Comparison of ENCODE assay signal across 8 cellular contexts in the genomic region with DNA sequence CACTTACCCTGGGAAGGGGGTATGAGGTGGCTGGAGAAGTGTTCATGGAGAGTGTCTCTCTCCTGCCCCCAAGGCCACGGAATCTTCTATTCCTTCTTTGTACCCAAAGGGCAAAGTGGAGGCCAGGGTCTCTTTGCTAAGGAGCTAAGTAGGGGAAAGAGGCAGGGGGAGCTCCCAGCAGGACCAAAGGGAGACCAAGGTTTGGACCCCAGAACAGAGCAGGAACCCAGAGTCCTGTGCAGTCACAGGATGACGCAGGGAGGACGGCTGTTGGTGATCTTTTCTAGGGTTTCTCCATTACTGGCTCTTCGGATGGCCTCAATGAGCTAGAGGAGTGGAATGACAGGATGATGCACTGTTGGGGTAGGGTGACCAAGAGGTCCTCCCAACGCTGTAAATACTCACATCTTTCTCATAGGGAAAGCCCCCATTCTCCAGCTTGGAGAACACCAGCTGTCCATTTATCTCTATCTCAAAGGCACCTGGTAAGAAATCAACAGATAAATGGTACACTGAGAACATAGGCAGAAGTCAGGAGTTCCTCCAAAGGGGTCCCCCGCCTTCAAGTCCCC. TPM values are rescaled to one million over a fixed set of nuclear protein-coding genes. Genes with fewer than 3 reads are reported as not detected.
DNase-seq lines count a peak whose midpoint lies in the region; ATAC-seq and TF ChIP-seq lines count a peak whose summit lies in the region.

No MANE protein-coding gene starts in this region.

- peaks cover 26% of the 10 kb centered on the region for H3K4me1 Mint-ChIP-seq in central memory CD8-positive, alpha-beta T cell
- peaks cover 28 to 45% (median 37%) of the 10 kb centered on the region in 3 donors for H3K4me1 Mint-ChIP-seq in naive B cell

- peak overlapping the region; percentile 87 for H3K27ac Mint-ChIP-seq in central memory CD8-positive, alpha-beta T cell (ENCODE audit: low read depth)
- peak overlapping the region; percentile 84 to 97 (median 92) for H3K27ac Mint-ChIP-seq in naive B cell

- H3K4me3 Mint-ChIP-seq in central memory CD8-positive, alpha-beta T cell: peak overlapping the region; percentile 85
- peak overlapping the region; percentile 85 to 97 (median 92) for H3K4me3 Mint-ChIP-seq in naive B cell

- H3K9ac ChIP-seq in HUES64 (ENCODE audit: low read depth, low read length): peak overlapping the region; percentile 75

- no peaks in the 10 kb centered on the region; the same call in none of the 2 replicates for H3K4me1 ChIP-seq in HUES64 (ENCODE audit: insufficient read depth, low read length)

- no peaks in the 10 kb centered on the region for H3K27me3 ChIP-seq in AG04450 (ENCODE audit: control insufficient read depth, insufficient read depth, low read length)
- H3K27me3 ChIP-seq in HUES64 (ENCODE audit: insufficient read depth, low read length): no peaks in the 10 kb centered on the region

- CTCF ChIA-PET in AG04450 (lab: Charles Lee): interaction anchor here (0.6 to 3.1 kb wide), 20 partner anchors 10 to 199 kb away, joined by 3 to 20 read pairs (median 5); partner anchors contain the start of genes ERBB2 and PGAP3

- peak overlapping the region; percentile 86 for H3K4me3 ChIP-seq in AG04450 (ENCODE audit: low read depth, low read length)
- peak overlapping the region; percentile 71 for H3K4me3 ChIP-seq in HUES64 (ENCODE audit: low read length)

- H3K9me3 ChIP-seq in AG04450 (ENCODE audit: control insufficient read depth, insufficient read depth, low read length) (no peaks in the 10 kb centered on the region; the same call in 1 of the 2 replicates), HUES64 (ENCODE audit: insufficient read depth, low read depth, low read length) (no peaks in the 10 kb centered on the region)

- no peak for TF ChIP-seq CTCF in AG04450 (IDR thresholded peaks at IDR 0.05; ENCODE audit: low read depth, low read length)

- H3K36me3 Mint-ChIP-seq in central memory CD8-positive, alpha-beta T cell (ENCODE audit: insufficient read depth): peaks cover 20% of the 10 kb centered on the region
- H3K36me3 Mint-ChIP-seq in naive B cell: peaks cover 0 to 5% of the 10 kb centered on the region in 2 donors

- no peaks in the 10 kb centered on the region for H3K9me3 Mint-ChIP-seq in central memory CD8-positive, alpha-beta T cell
- peaks cover 0 to 2% (median 0%) of the 10 kb centered on the region in 7 donors for H3K9me3 Mint-ChIP-seq in naive B cell

- 81% methylated on average over 6 of the region's 6 CpGs for WGBS in HUES64

- no peaks in the 10 kb centered on the region for H3K27me3 Mint-ChIP-seq in central memory CD8-positive, alpha-beta T cell
- H3K27me3 Mint-ChIP-seq in naive B cell: no peaks in the 10 kb centered on the region

- H3K27ac ChIP-seq in AG04450 (ENCODE audit: low read depth, low read length) (no peak overlapping the region), HUES64 (ENCODE audit: low read depth, low read length) (peak overlapping the region; percentile 72; the same call in 1 of the 2 replicates)

- POLR2A ChIA-PET in AG04450 (lab: Yijun Ruan, JAX): interaction anchor here (0.6 to 1.9 kb wide), 9 partner anchors 11 to 507 kb away, joined by 3 to 9 read pairs (median 5); partner anchors contain the start of genes ERBB2, PGAP3 and PSMD3

- H3K36me3 ChIP-seq in HUES64 (ENCODE audit: insufficient read depth, low read length): peaks cover 45% of the 10 kb centered on the region

- no peak for ATAC-seq in central memory CD8-positive, alpha-beta T cell (replicated peaks; ENCODE audit: extremely low read depth, poor library complexity, severe bottlenecking)
- ATAC-seq in naive B cell (ENCODE audit: low read depth in 2 of 2): no peak
- no peak for ATAC-seq in GM18867 (IDR thresholded peaks at IDR 0.05; ENCODE audit: unreplicated experiment)

- DNase-seq in AG04450 (ENCODE audit: low read depth, low spot score) (no peak), naive B cell (no peak), NCI-H748 treated with DMSO at 0.1 percent for 48 hours (lab: John Stamatoyannopoulos, UW) (no peak), SIG-M5 treated with dmso at 0.1 percent for 504 hours (lab: John Stamatoyannopoulos, UW; ENCODE audit: unreplicated experiment) (no peak)
- no peak for DNase-seq in central memory CD8-positive, alpha-beta T cell (ENCODE audit: low spot score in 2 of 2)
- DNase-seq in activated CD8-positive, alpha-beta memory T cell treated with anti-CD3 and anti-CD28 coated beads, Interleukin-2, amount 50 U/mL, for 48 hours: no peak

RNA-seq across cellular contexts. Expression of gene MIEN1, which starts 1.0 kb away (rescaled TPM):
- polyA plus RNA-seq in AG04450 (2011; rRNA removed) (31.9 and 45.4 TPM in 2 replicates), naive B cell (ENCODE audit: low read depth in 6 of 6) (100 to 1,000 TPM in 5 of 6 donors, 10 to 100 TPM in 1; 99.3 to 135 (median 123) TPM)
- 13.2 and 17.8 TPM in 2 replicates for polyA minus RNA-seq in AG04450 (2011; rRNA and poly(A)+ RNA removed)
- 29.9 TPM for polyA plus RNA-seq in HUES64 (2013, experiment 1 of 2)
- 42.8 TPM for polyA plus RNA-seq in HUES64 (2013, experiment 2 of 2)

RNA-seq across cellular contexts. Expression of gene GRB7, which starts 8.4 kb away (rescaled TPM):
- polyA plus RNA-seq in AG04450 (2011; rRNA removed) (0.05 and 0.14 TPM in 2 replicates), naive B cell (ENCODE audit: low read depth in 6 of 6) (under 1 TPM in 3 of 6 donors, not detected in 3; 0.23 to 0.65 (median 0.29) TPM)
- 0.14 TPM in 1 of 2 replicates, not detected in the other for polyA minus RNA-seq in AG04450 (2011; rRNA and poly(A)+ RNA removed)
- 15.8 TPM for polyA plus RNA-seq in HUES64 (2013, experiment 1 of 2)
- 14.2 TPM for polyA plus RNA-seq in HUES64 (2013, experiment 2 of 2)

RNA-seq across cellular contexts. Expression of gene ERBB2, which starts 29.5 kb away (rescaled TPM):
- polyA plus RNA-seq in AG04450 (2011; rRNA removed) (21.2 and 27.9 TPM in 2 replicates), naive B cell (ENCODE audit: low read depth in 6 of 6) (1 to 10 TPM in 3 of 6 donors, under 1 TPM in 3; 0.20 to 3.0 (median 1.1) TPM)
- 55.9 and 94.5 TPM in 2 replicates for polyA minus RNA-seq in AG04450 (2011; rRNA and poly(A)+ RNA removed)
- 138 TPM for polyA plus RNA-seq in HUES64 (2013, experiment 1 of 2)
- polyA plus RNA-seq in HUES64 (2013, experiment 2 of 2): 104 TPM

RNA-seq across cellular contexts. Expression of gene PGAP3, which starts 41.5 kb away (rescaled TPM):
- polyA plus RNA-seq in AG04450 (2011; rRNA removed) (9.6 and 13.9 TPM in 2 replicates), naive B cell (ENCODE audit: low read depth in 6 of 6) (10 to 100 TPM in 2 of 6 donors, 1 to 10 TPM in 4; 7.2 to 18.2 (median 9.1) TPM)
- 10.4 and 15.8 TPM in 2 replicates for polyA minus RNA-seq in AG04450 (2011; rRNA and poly(A)+ RNA removed)
- polyA plus RNA-seq in HUES64 (2013, experiment 1 of 2): 10.3 TPM
- polyA plus RNA-seq in HUES64 (2013, experiment 2 of 2): 8.7 TPM
